In genomic region chr20:45097485-45098095, GRCh38 we compare ENCODE assay signal across 9 cellular contexts. TPM values are rescaled to one million over a fixed set of nuclear protein-coding genes. Genes with fewer than 3 reads are reported as not detected.
DNase-seq lines count a peak whose midpoint lies in the region; ATAC-seq and TF ChIP-seq lines count a peak whose summit lies in the region.
"Had no signal": no experiment of that assay in that cellular context is flagged by ENCODE, and none has a peak within 500 bp of the region (broad histone marks: within the 10 kb centered on the region; RNA-seq: fewer than 3 reads in every experiment).

No MANE protein-coding gene starts in this region.

- no peaks in the 10 kb centered on the region for H3K9me3 ChIP-seq in transverse colon
- H3K9me3 ChIP-seq: BLaER1 treated with 17β-estradiol and CSF1 and Interleukin-3, amounts not matched to agents 10 nM and 100 nM had no signal

- no peaks in the 10 kb centered on the region for H3K36me3 ChIP-seq in transverse colon
- H3K36me3 ChIP-seq: BLaER1 treated with 17β-estradiol and CSF1 and Interleukin-3, amounts not matched to agents 10 nM and 100 nM had no signal

- no peak for TF ChIP-seq EP300 in transverse colon (IDR thresholded peaks at IDR 0.05; ENCODE audit: low read depth)

- H3K4me3 ChIP-seq in astrocyte of the spinal cord (ENCODE audit: low read depth, low read length) (no peak overlapping the region), transverse colon (peak overlapping the region in 1 of 4 donors; percentile 26)
- H3K4me3 ChIP-seq: BLaER1 treated with 17β-estradiol and CSF1 and Interleukin-3, amounts not matched to agents 10 nM and 100 nM had no signal

- in situ Hi-C loops in astrocyte of the spinal cord (cut with HindIII; ENCODE audit: low sequenced_read_pairs) = no loop called here
- in situ Hi-C loops in transverse colon (cut with MboI; ENCODE audit: low pct_ligation_motif_present in 1 of 4, low pct_unique_long_range_greater_than_20kb in 1 of 4, low sequenced_read_pairs in 3 of 4) = loop anchor here in 1 of 4 donors (10.0 kb wide), 1 partner anchor 93 kb away; no protein-coding TSS in a partner anchor

- no peak for ATAC-seq in HG03196 (IDR thresholded peaks at IDR 0.05; ENCODE audit: unreplicated experiment)

- WGBS in transverse colon (ENCODE audit: low coverage in 1 of 2), 2 donors = 64% methylated on average over 53 of the region's 55 CpGs; no CpG with 5 or more reads in 1 of the 2 donors

- no peak for TF ChIP-seq POLR2A in transverse colon (IDR thresholded peaks at IDR 0.05)

- intact Hi-C loops in transverse colon (cut with DNase I; ENCODE audit: low total_unique reads) = no loop called here

- no peak overlapping the region for H3K27ac ChIP-seq in transverse colon
- H3K27ac ChIP-seq: BLaER1 treated with 17β-estradiol and CSF1 and Interleukin-3, amounts not matched to agents 10 nM and 100 nM had no signal

- H3K4me1 ChIP-seq in transverse colon = peaks cover 0 to 15% (median 10%) of the 10 kb centered on the region in 4 donors

- H3K27me3 ChIP-seq in transverse colon = peaks cover 53% of the 10 kb centered on the region

- TF ChIP-seq CTCF in astrocyte of the spinal cord (IDR thresholded peaks at IDR 0.05; ENCODE audit: low read depth, low read length) (peak; percentile 42), transverse colon (IDR thresholded peaks at IDR 0.05) (peak in 3 of 5 experiments; percentile 20 to 36 (median 26))

- peak in 2 of 3 experiments; percentile 16 to 18 for DNase-seq in activated CD8-positive, alpha-beta memory T cell treated with anti-CD3 and anti-CD28 coated beads for 48 hours (ENCODE audit: low read depth in 2 of 3, low spot score in 2 of 3)
- DNase-seq in activated CD8-positive, alpha-beta memory T cell treated with anti-CD3 and anti-CD28 coated beads for 24 hours = no peak
- DNase-seq in astrocyte of the spinal cord (ENCODE audit: low read depth, low spot score) = peak; percentile 13
- peak; percentile 70 to 71 for DNase-seq in lung microvascular endothelial cell (ENCODE audit: low read depth in 2 of 2)
- DNase-seq in transverse colon = peak; percentile 26
- no peak for DNase-seq in NCI-H446 treated with DMSO at 0.1 percent for 48 hours (lab: John Stamatoyannopoulos, UW)
- DNase-seq in NCI-H82 treated with DMSO at 0.1 percent for 48 hours (lab: John Stamatoyannopoulos, UW; ENCODE audit: unreplicated experiment) = no peak

RNA-seq across cellular contexts. Expression of gene KCNS1, which starts 3.3 kb away (rescaled TPM):
- total RNA-seq in lung microvascular endothelial cell = under 0.01 and 0.40 TPM in 2 replicates
- total RNA-seq in transverse colon = under 1 TPM in 2 of 4 donors, not detected in 2; 0.55 to 0.64 TPM

RNA-seq across cellular contexts. Expression of gene WFDC5, which starts 17.4 kb away (rescaled TPM):
- total RNA-seq in lung microvascular endothelial cell (not detected in 2 replicates), transverse colon (not detected)

RNA-seq across cellular contexts. Expression of gene WFDC12, which starts 26.7 kb away (rescaled TPM):
- total RNA-seq in lung microvascular endothelial cell (not detected in 2 replicates), transverse colon (under 1 TPM in 1 of 4 donors, not detected in 3; 0.68 TPM)

Comparison
In these comparisons a context has a peak if more than half of its experiments do, and no peak if none do; other contexts are left out.
1. DNase-seq: peak in activated CD8-positive, alpha-beta memory T cell treated with anti-CD3 and anti-CD28 coated beads for 48 hours (2 of 3), astrocyte of the spinal cord (single experiment), lung microvascular endothelial cell (2 of 2) and transverse colon (single experiment); none in activated CD8-positive, alpha-beta memory T cell treated with anti-CD3 and anti-CD28 coated beads for 24 hours (single experiment), NCI-H446 treated with DMSO at 0.1 percent for 48 hours (single experiment) and NCI-H82 treated with DMSO at 0.1 percent for 48 hours (single experiment).